9 cellular contexts compared by ENCODE assay signal in genomic region chr19:55088021-55088451, GRCh38. TPM values are rescaled to one million over a fixed set of nuclear protein-coding genes. Genes with fewer than 3 reads are reported as not detected.
DNase-seq lines count a peak whose midpoint lies in the region; TF ChIP-seq lines count a peak whose summit lies in the region.
"Had no signal": no experiment of that assay in that cellular context is flagged by ENCODE, and none has a peak within 500 bp of the region (broad histone marks: within the 10 kb centered on the region; RNA-seq: fewer than 3 reads in every experiment).

No MANE protein-coding gene starts in this region.

- H3K36me3 Mint-ChIP-seq in HFFc6 (ENCODE audit: low read depth) (0 out of 2 replicates have a peak, but pooled peaks cover 10% of the 10 kb centered on the region), endodermal cell (ENCODE audit: low read depth) (peaks cover 20% of the 10 kb centered on the region)

- H3K27ac ChIP-seq in BLaER1 treated with 17β-estradiol and CSF1 and Interleukin-3, amounts not matched to agents 10 nM and 100 nM: no peak overlapping the region
- H3K27ac ChIP-seq in endodermal cell (ENCODE audit: low read depth, low read length): no peak overlapping the region
- H3K27ac ChIP-seq in tibial artery: no peak overlapping the region

- peaks cover 2% of the 10 kb centered on the region; the same call in 1 of the 2 replicates for H3K9me3 Mint-ChIP-seq in HFFc6
- H3K9me3 Mint-ChIP-seq in endodermal cell: peaks cover 2% of the 10 kb centered on the region

- peaks cover 30% of the 10 kb centered on the region for H3K27me3 Mint-ChIP-seq in HFFc6 (ENCODE audit: insufficient read depth)
- H3K27me3 Mint-ChIP-seq in endodermal cell (ENCODE audit: insufficient read depth): peaks cover 38% of the 10 kb centered on the region

- peaks cover 52 to 98% (median 65%) of the 10 kb centered on the region in 11 experiments for H4K20me1 ChIP-seq in BLaER1 treated with 17β-estradiol and CSF1 and Interleukin-3, amounts not matched to agents 10 nM and 100 nM

- no peak overlapping the region; a peak in 1 of 20 replicates for H3K4me3 ChIP-seq in BLaER1 treated with 17β-estradiol and CSF1 and Interleukin-3, amounts not matched to agents 10 nM and 100 nM
- H3K4me3 ChIP-seq in endodermal cell (ENCODE audit: low read length) (peak overlapping the region; percentile 78), neuron (ENCODE audit: low read length) (peak overlapping the region; percentile 66), tibial artery (peak overlapping the region in 1 of 2 donors; percentile 57)

- H3K4me2 ChIP-seq in BLaER1 treated with 17β-estradiol and CSF1 and Interleukin-3, amounts not matched to agents 10 nM and 100 nM: peak overlapping the region; percentile 63 to 97 (median 87)

- 76 to 83% methylated on average over 12 of the region's 12 CpGs for WGBS in endodermal cell (ENCODE audit: insufficient coverage in 1 of 2, insufficient read length in 1 of 2), 2 experiments

- H2AFZ ChIP-seq in neuron (ENCODE audit: low read depth, low read length): no peak overlapping the region

- H3K27me3 ChIP-seq in BLaER1 treated with 17β-estradiol and CSF1 and Interleukin-3, amounts not matched to agents 10 nM and 100 nM: peaks cover 37 to 52% (median 49%) of the 10 kb centered on the region in 11 experiments
- H3K27me3 ChIP-seq in endodermal cell (ENCODE audit: control insufficient read depth, insufficient read depth, low read length, poor library complexity, severe bottlenecking): peaks cover 24% of the 10 kb centered on the region
- H3K27me3 ChIP-seq in neuron (ENCODE audit: insufficient read depth, low read length): no peaks in the 10 kb centered on the region
- peaks cover 9 to 46% of the 10 kb centered on the region in 2 donors for H3K27me3 ChIP-seq in tibial artery

- H3K36me3 ChIP-seq in BLaER1 treated with 17β-estradiol and CSF1 and Interleukin-3, amounts not matched to agents 10 nM and 100 nM: peaks cover 26 to 48% (median 37%) of the 10 kb centered on the region in 11 experiments; a peak in 20 of 22 replicates
- H3K36me3 ChIP-seq in endodermal cell (ENCODE audit: control insufficient read depth, insufficient read depth, low read length) (peaks cover 14% of the 10 kb centered on the region), neuron (ENCODE audit: insufficient read depth, low read length) (peaks cover 13% of the 10 kb centered on the region), tibial artery (peaks cover 27 to 36% (median 29%) of the 10 kb centered on the region in 3 donors)

- no peaks in the 10 kb centered on the region for H3K9me3 ChIP-seq in BLaER1 treated with 17β-estradiol and CSF1 and Interleukin-3, amounts not matched to agents 10 nM and 100 nM (replicated peaks in 1 of 11)
- H3K9me3 ChIP-seq in endodermal cell (ENCODE audit: control insufficient read depth, low read length): no peaks in the 10 kb centered on the region
- H3K9me3 ChIP-seq in neuron (ENCODE audit: low read length): no peaks in the 10 kb centered on the region
- no peaks in the 10 kb centered on the region for H3K9me3 ChIP-seq in tibial artery

- peak overlapping the region; percentile 81 for H3K27ac Mint-ChIP-seq in HFFc6
- H3K27ac Mint-ChIP-seq in endodermal cell: peak overlapping the region; percentile 81

- no peak for TF ChIP-seq CTCF in HFFc6 (IDR thresholded peaks at IDR 0.05)
- TF ChIP-seq CTCF in endodermal cell (conservative IDR thresholded peaks at IDR 0.05): no peak
- TF ChIP-seq CTCF in tibial artery (IDR thresholded peaks at IDR 0.05): no peak

- H3K4me3 Mint-ChIP-seq in HFFc6: peak overlapping the region; percentile 89
- H3K4me3 Mint-ChIP-seq in endodermal cell: peak overlapping the region; percentile 62

- intact Hi-C loops in tibial artery (cut with DNase I; ENCODE audit: low total_unique reads): no loop called here

- H3K4me1 ChIP-seq in BLaER1 treated with 17β-estradiol and CSF1 and Interleukin-3, amounts not matched to agents 10 nM and 100 nM: peaks cover 19 to 29% (median 24%) of the 10 kb centered on the region in 10 experiments
- H3K4me1 ChIP-seq in endodermal cell (ENCODE audit: control insufficient read depth, insufficient read depth, low read length) (no peaks in the 10 kb centered on the region), neuron (ENCODE audit: insufficient read depth, low read length) (peaks cover 26% of the 10 kb centered on the region), tibial artery (peaks cover 0 to 26% (median 22%) of the 10 kb centered on the region in 4 donors)

- DNase-seq in HFFc6 (no peak), endodermal cell (peak; percentile 60), tibial artery (no peak), CD1c-positive myeloid dendritic cell (ENCODE audit: extremely low spot score) (no peak), NOMO-1 (lab: John Stamatoyannopoulos, UW; ENCODE audit: unreplicated experiment in 2 of 2) (no peak)
- no peak for DNase-seq in stimulated activated CD4-positive, alpha-beta T cell treated with anti-CD3 and anti-CD28 coated beads, Interleukin-12 subunit alpha, Interleukin-12 subunit beta, amount 100 ng/mL, for 4 hours
- DNase-seq: GF-D8 had no signal

- H3K4me1 Mint-ChIP-seq in HFFc6 (ENCODE audit: low read depth) (peaks cover 18% of the 10 kb centered on the region), endodermal cell (peaks cover 31% of the 10 kb centered on the region)

- peak overlapping the region in 3 of 11 experiments; percentile 21 to 61 (median 24); a peak in 3 of 22 replicates for H3K9ac ChIP-seq in BLaER1 treated with 17β-estradiol and CSF1 and Interleukin-3, amounts not matched to agents 10 nM and 100 nM
- no peak overlapping the region for H3K9ac ChIP-seq in endodermal cell (ENCODE audit: extremely low read depth, low read length, poor library complexity, severe bottlenecking)

RNA-seq across cellular contexts. Expression of gene EPS8L1, which starts 12.4 kb away (rescaled TPM):
- under 1 TPM in 5 of 6 experiments, not detected in 1; 0.55 to 0.94 (median 0.64) TPM for total RNA-seq in HFFc6 (2021; fragmentation: NEBNext Ultra II Directional; extraction: Animal tissue kit (Norgen Biotek cat#: 25700))
- total RNA-seq in endodermal cell: 10 to 100 TPM; 29.4 to 52.8 TPM
- polyA plus RNA-seq in endodermal cell (2013, experiment 1 of 2): 14.5 TPM
- 14.3 TPM for polyA plus RNA-seq in endodermal cell (2013, experiment 2 of 2)

RNA-seq across cellular contexts. Expression of gene RDH13, which starts 25.1 kb away (rescaled TPM):
- 1 to 10 TPM; 2.4 to 3.3 (median 2.8) TPM for total RNA-seq in HFFc6 (2021; fragmentation: NEBNext Ultra II Directional; extraction: Animal tissue kit (Norgen Biotek cat#: 25700))
- 10 to 100 TPM; 20.6 to 39.0 TPM for total RNA-seq in endodermal cell
- polyA plus RNA-seq in endodermal cell (2013, experiment 1 of 2): 9.6 TPM
- 9.2 TPM for polyA plus RNA-seq in endodermal cell (2013, experiment 2 of 2)

RNA-seq across cellular contexts. Expression of gene PPP1R12C, which starts 29.4 kb away (rescaled TPM):
- 10 to 100 TPM; 82.7 to 96.0 (median 91.9) TPM for total RNA-seq in HFFc6 (2021; fragmentation: NEBNext Ultra II Directional; extraction: Animal tissue kit (Norgen Biotek cat#: 25700))
- 100 to 1,000 TPM in 1 of 2 donors, 10 to 100 TPM in 1; 98.2 to 107 TPM for total RNA-seq in endodermal cell
- 53.5 TPM for polyA plus RNA-seq in endodermal cell (2013, experiment 1 of 2)
- polyA plus RNA-seq in endodermal cell (2013, experiment 2 of 2): 49.1 TPM

RNA-seq across cellular contexts. Expression of gene GP6, which starts 50.0 kb away (rescaled TPM):
- total RNA-seq in HFFc6 (2021; fragmentation: NEBNext Ultra II Directional; extraction: Animal tissue kit (Norgen Biotek cat#: 25700)): not detected
- under 1 TPM in 1 of 2 donors, not detected in 1; 0.22 TPM for total RNA-seq in endodermal cell
- not detected for polyA plus RNA-seq in endodermal cell (2013, experiment 1 of 2)
- polyA plus RNA-seq in endodermal cell (2013, experiment 2 of 2): 0.41 TPM

Comparison
In these comparisons a context has a peak if more than half of its experiments do, and no peak if none do; other contexts are left out.
1. H3K4me3 ChIP-seq: peak in endodermal cell (single experiment) and neuron (single experiment); none in BLaER1 treated with 17β-estradiol and CSF1 and Interleukin-3, amounts not matched to agents 10 nM and 100 nM (0 of 10).
2. RNA of gene EPS8L1, which starts 12.4 kb away (total RNA-seq): 29.4 to 52.8 TPM in endodermal cell; 0.55 to 0.94 TPM in HFFc6; every median in the first group is over 10 times any median in the second.
3. RNA of gene RDH13, which starts 25.1 kb away (total RNA-seq): 20.6 to 39.0 TPM in endodermal cell; 2.4 to 3.3 TPM in HFFc6; every median in the first group is over 4 times any median in the second.